8 cellular contexts compared by ENCODE assay signal in genomic region chr1:18927654-18928272, GRCh38.
A peak's percentile ranks its signal among the peaks of the same experiment; 100 is the strongest.
DNase-seq lines count a peak whose midpoint lies in the region; ATAC-seq and TF ChIP-seq lines count a peak whose summit lies in the region.

No MANE protein-coding gene starts in this region.

- no peak overlapping the region for H3K4me3 ChIP-seq in RWPE2 (ENCODE audit: severe bottlenecking)

- DNase-seq in EH (ENCODE audit: low read depth) (peak; percentile 48), RWPE2 (ENCODE audit: low spot score) (no peak), DMS79 (lab: John Stamatoyannopoulos, UW) (no peak), NCI-H510A (lab: John Stamatoyannopoulos, UW) (no peak), islet precursor cell (no peak)
- peak; percentile 67 for DNase-seq in central memory CD4-positive, alpha-beta T cell
- DNase-seq in stimulated activated CD4-positive, alpha-beta T cell treated with anti-CD3 and anti-CD28 coated beads, Interleukin-12 subunit alpha, Interleukin-12 subunit beta, amount 100 ng/mL, for 48 hours (ENCODE audit: low read depth in 2 of 3, low spot score in 1 of 3), result peak; percentile 22 to 37 (median 34)

- peaks cover 56% of the 10 kb centered on the region for H3K4me1 ChIP-seq in RWPE2 (ENCODE audit: insufficient read depth, poor library complexity, severe bottlenecking)

- H3K9me3 ChIP-seq in RWPE2 (ENCODE audit: severe bottlenecking), result no peaks in the 10 kb centered on the region

- ATAC-seq in HG02678 (IDR thresholded peaks at IDR 0.05; ENCODE audit: unreplicated experiment) (peak; percentile 42), RWPE2 (ENCODE audit: low read depth) (peak; percentile 4; the same call in 2 of the 3 replicates)

- TF ChIP-seq CTCF in RWPE2 (IDR thresholded peaks at IDR 0.05; ENCODE audit: poor library complexity, severe bottlenecking), result no peak

- no peaks in the 10 kb centered on the region for H3K27me3 ChIP-seq in RWPE2 (ENCODE audit: insufficient read depth, poor library complexity, severe bottlenecking)

- H3K27ac ChIP-seq in RWPE2 (ENCODE audit: poor library complexity, severe bottlenecking), result peak overlapping the region; percentile 99

- H3K36me3 ChIP-seq in RWPE2 (ENCODE audit: low read depth), result no peaks in the 10 kb centered on the region

Comparison
In these comparisons a context has a peak if more than half of its experiments do, and no peak if none do; other contexts are left out.
1. DNase-seq: peak in EH (single experiment), central memory CD4-positive, alpha-beta T cell (single experiment) and stimulated activated CD4-positive, alpha-beta T cell treated with anti-CD3 and anti-CD28 coated beads, Interleukin-12 subunit alpha, Interleukin-12 subunit beta, amount 100 ng/mL, for 48 hours (3 of 3); none in RWPE2 (single experiment), DMS79 (single experiment), NCI-H510A (single experiment) and islet precursor cell (single experiment).